ENCODE assay signal across 9 cellular contexts in genomic region chr1:106022312-106022902, GRCh38.
DNase-seq lines count a peak whose midpoint lies in the region; ATAC-seq, FAIRE-seq and TF ChIP-seq lines count a peak whose summit lies in the region.
"Had no signal": no experiment of that assay in that cellular context is flagged by ENCODE, and none has a peak within 500 bp of the region (broad histone marks: within the 10 kb centered on the region; RNA-seq: fewer than 3 reads in every experiment).

No MANE protein-coding gene starts in this region.

- H3K27ac ChIP-seq in H9 (ENCODE audit: insufficient read length, low read depth, low read length) (no peak overlapping the region), SU-DHL-6 (ENCODE audit: low read depth, low read length) (no peak overlapping the region), keratinocyte (ENCODE audit: control insufficient read depth, insufficient read depth, low read length) (no peak overlapping the region), tibial artery (no peak overlapping the region)

- H3K4me2 ChIP-seq in H9 (ENCODE audit: insufficient read depth, insufficient read length, low read length) (no peak overlapping the region), SU-DHL-6 (ENCODE audit: low read depth, low read length, poor library complexity, severe bottlenecking) (no peak overlapping the region), keratinocyte (ENCODE audit: control insufficient read depth, extremely low read depth, insufficient read depth, low read depth, low read length) (no peak overlapping the region)

- no peaks in the 10 kb centered on the region for H3K9me2 ChIP-seq in SU-DHL-6 (replicated peaks; ENCODE audit: insufficient read depth, low read length)

- H3K23ac ChIP-seq in H9 (ENCODE audit: insufficient read length, low read depth, low read length): no peak overlapping the region

- H3K4ac ChIP-seq in H9 (ENCODE audit: low read depth, low read length): no peak overlapping the region

- no peaks in the 10 kb centered on the region; the same call in 1 of the 2 replicates for H3K27me3 Mint-ChIP-seq in H9 (ENCODE audit: low read depth)

- H3K36me3 Mint-ChIP-seq in H9 (ENCODE audit: insufficient read depth in 1 of 3, low read depth in 3 of 3): no peaks in the 10 kb centered on the region

- no peak overlapping the region for H3K4me3 Mint-ChIP-seq in H9

- H3K23me2 ChIP-seq in H9 (ENCODE audit: insufficient read length, low read depth, low read length, poor library complexity, severe bottlenecking): no peaks in the 10 kb centered on the region

- H4K5ac ChIP-seq in H9 (ENCODE audit: insufficient read length, low read depth, low read length): no peak overlapping the region

- no peak overlapping the region for H2AK5ac ChIP-seq in H9 (ENCODE audit: insufficient read length, low read length)

- H3K9ac ChIP-seq in H9 (ENCODE audit: extremely low read depth, insufficient read length, low read length) (no peak overlapping the region), SU-DHL-6 (ENCODE audit: low read length) (no peak overlapping the region), keratinocyte (ENCODE audit: control insufficient read depth, extremely low read depth, insufficient read depth, low read length) (no peak overlapping the region)

- no peaks in the 10 kb centered on the region for H3K9me3 ChIP-seq in BE2C
- no peaks in the 10 kb centered on the region for H3K9me3 ChIP-seq in H9 (ENCODE audit: control insufficient read depth, low read depth, low read length)
- no peaks in the 10 kb centered on the region for H3K9me3 ChIP-seq in SU-DHL-6 (ENCODE audit: insufficient read depth, low read length)
- H3K9me3 ChIP-seq in keratinocyte (ENCODE audit: control insufficient read depth, low read depth, low read length): no peaks in the 10 kb centered on the region
- no peaks in the 10 kb centered on the region for H3K9me3 ChIP-seq in tibial artery

- no peak overlapping the region for H3K14ac ChIP-seq in H9 (ENCODE audit: insufficient read depth, low read length)

- H4K20me1 ChIP-seq in H9 (ENCODE audit: control insufficient read depth, insufficient read depth, insufficient read length) (no peaks in the 10 kb centered on the region), SU-DHL-6 (ENCODE audit: low read depth, low read length) (no peaks in the 10 kb centered on the region), keratinocyte (ENCODE audit: control insufficient read depth, extremely low read depth, insufficient read depth, low read length) (no peaks in the 10 kb centered on the region)

- no peak overlapping the region for H3K4me3 ChIP-seq in BE2C (ENCODE audit: low read depth, low read length)
- no peak overlapping the region for H3K4me3 ChIP-seq in SU-DHL-6 (ENCODE audit: insufficient read depth, low read length, poor library complexity, severe bottlenecking)
- no peak overlapping the region for H3K4me3 ChIP-seq in keratinocyte (ENCODE audit: control insufficient read depth in 2 of 3, extremely low read depth in 1 of 3, insufficient read depth in 2 of 3, low read depth in 1 of 3, low read length in 3 of 3)
- H3K4me3 ChIP-seq in tibial artery: no peak overlapping the region

- H3K4me1 Mint-ChIP-seq in H9: no peaks in the 10 kb centered on the region

- FAIRE-seq in keratinocyte (lab: Jason Lieb, UNC): no peak

- H3K79me1 ChIP-seq in H9 (ENCODE audit: insufficient read depth, low read depth, low read length, poor library complexity, severe bottlenecking): no peaks in the 10 kb centered on the region

- no peak overlapping the region for H4K91ac ChIP-seq in H9 (ENCODE audit: insufficient read length, low read depth, low read length)

- intact Hi-C loops in tibial artery (cut with DNase I; ENCODE audit: low total_unique reads): no loop called here

- no peaks in the 10 kb centered on the region for H3K79me2 ChIP-seq in H9 (ENCODE audit: insufficient read depth, low read length)
- no peaks in the 10 kb centered on the region for H3K79me2 ChIP-seq in SU-DHL-6 (ENCODE audit: insufficient read depth, low read length)
- no peaks in the 10 kb centered on the region for H3K79me2 ChIP-seq in keratinocyte (ENCODE audit: control insufficient read depth, insufficient read depth, low read length)

- no peaks in the 10 kb centered on the region for H3K36me3 ChIP-seq in BE2C
- no peaks in the 10 kb centered on the region for H3K36me3 ChIP-seq in SU-DHL-6 (ENCODE audit: low read length)
- no peaks in the 10 kb centered on the region for H3K36me3 ChIP-seq in keratinocyte (ENCODE audit: control insufficient read depth in 2 of 2, extremely low read depth in 1 of 2, insufficient read depth in 2 of 2, low read length in 2 of 2)
- H3K36me3 ChIP-seq in tibial artery: no peaks in the 10 kb centered on the region

- no peaks in the 10 kb centered on the region for H3F3A ChIP-seq in SU-DHL-6 (ENCODE audit: insufficient read depth)

- H2BK120ac ChIP-seq in H9 (ENCODE audit: low read depth, low read length, poor library complexity, severe bottlenecking): no peak overlapping the region

- no peak overlapping the region for H3T11ph ChIP-seq in H9 (ENCODE audit: low read length)

- H3K9me1 ChIP-seq in keratinocyte (ENCODE audit: control insufficient read depth, extremely low read depth, insufficient read depth, low read length): no peaks in the 10 kb centered on the region

- no peak for ATAC-seq in GM19035 (IDR thresholded peaks at IDR 0.05; ENCODE audit: unreplicated experiment)

- no peak overlapping the region for H2BK20ac ChIP-seq in H9 (ENCODE audit: low read depth, low read length, poor library complexity, severe bottlenecking)

- H3K27me3 ChIP-seq in BE2C (no peaks in the 10 kb centered on the region; the same call in 1 of the 2 replicates), H9 (ENCODE audit: insufficient read depth, low read length) (no peaks in the 10 kb centered on the region), SU-DHL-6 (ENCODE audit: low read length) (no peaks in the 10 kb centered on the region), keratinocyte (ENCODE audit: control insufficient read depth, extremely low read depth, insufficient read depth, low read length) (no peaks in the 10 kb centered on the region), tibial artery (no peaks in the 10 kb centered on the region)

- no peak overlapping the region for H4K8ac ChIP-seq in H9 (replicated peaks; ENCODE audit: insufficient read length, low read depth, low read length)

- no peak overlapping the region for H3K56ac ChIP-seq in H9 (ENCODE audit: insufficient read length, low read depth, low read length)

- TF ChIP-seq CTCF in BE2C (IDR thresholded peaks at IDR 0.05; ENCODE audit: low read depth, low read length): peak; percentile 20; the same call in 1 of the 2 replicates
- peak; percentile 70 for TF ChIP-seq CTCF in H9 (conservative IDR thresholded peaks at IDR 0.05)
- TF ChIP-seq CTCF in SU-DHL-6 (IDR thresholded peaks at IDR 0.05; ENCODE audit: insufficient read depth, low read length, poor library complexity, severe bottlenecking): peak; percentile 27
- peak in 2 of 3 experiments; percentile 14 to 24 for TF ChIP-seq CTCF in keratinocyte (optimal IDR thresholded peaks at IDR 0.05 in 1 of 3, IDR thresholded peaks at IDR 0.05 in 1 of 3, conservative IDR thresholded peaks at IDR 0.05 in 1 of 3; ENCODE audit: extremely low read depth in 1 of 3, insufficient read depth in 2 of 3, low read length in 3 of 3)
- no peak for TF ChIP-seq CTCF in tibial artery (IDR thresholded peaks at IDR 0.05)

- WGBS in H9 (ENCODE audit: extremely low coverage, insufficient read length, low lambda C conversion rate): no CpG with 5 or more reads among the region's 2 CpGs

- no peaks in the 10 kb centered on the region for H3K9me3 Mint-ChIP-seq in H9

- H2AFZ ChIP-seq in H9 (ENCODE audit: low read length): no peak overlapping the region
- H2AFZ ChIP-seq in SU-DHL-6 (ENCODE audit: low read depth, low read length, severe bottlenecking): no peak overlapping the region
- no peak overlapping the region for H2AFZ ChIP-seq in keratinocyte (ENCODE audit: control insufficient read depth, low read length)

- dilution Hi-C loops in keratinocyte (cut with MboI; ENCODE audit: extremely low pct_ligation_motif_present, low sequenced_read_pairs): no loop called here

- H3K18ac ChIP-seq in H9 (ENCODE audit: insufficient read length, low read depth, low read length): no peak overlapping the region

- H3K4me1 ChIP-seq in BE2C: no peaks in the 10 kb centered on the region
- H3K4me1 ChIP-seq in H9 (ENCODE audit: insufficient read depth, low read length): no peaks in the 10 kb centered on the region
- no peaks in the 10 kb centered on the region for H3K4me1 ChIP-seq in keratinocyte (ENCODE audit: control insufficient read depth, extremely low read depth, insufficient read depth, low read length)
- no peaks in the 10 kb centered on the region for H3K4me1 ChIP-seq in tibial artery

- H2BK5ac ChIP-seq in H9 (ENCODE audit: insufficient read length, low read length): no peak overlapping the region

- no peak overlapping the region for H3K27ac Mint-ChIP-seq in H9

- H2BK15ac ChIP-seq in H9 (ENCODE audit: low read depth, low read length): no peak overlapping the region

- no peak overlapping the region for H2BK12ac ChIP-seq in H9 (ENCODE audit: insufficient read length, low read depth, low read length)

- no peak for DNase-seq in BE2C
- DNase-seq in H9: no peak
- no peak for DNase-seq in keratinocyte (ENCODE audit: low read depth, low spot score)
- DNase-seq in glomerular visceral epithelial cell (ENCODE audit: extremely low spot score): no peak
- no peak for DNase-seq in DMS79 treated with DMSO at 0.1 percent for 48 hours (lab: John Stamatoyannopoulos, UW)
- no peak for DNase-seq in tibial artery
- DNase-seq: activated CD8-positive, alpha-beta memory T cell treated with anti-CD3 and anti-CD28 coated beads, Interleukin-2, amount 50 U/mL, for 4 hours had no signal

Comparison
In these comparisons a context has a peak if more than half of its experiments do, and no peak if none do; other contexts are left out.
1. CTCF ChIP-seq: peak in BE2C (single experiment), H9 (single experiment), SU-DHL-6 (single experiment) and keratinocyte (2 of 3); none in tibial artery (0 of 2).